21 cellular contexts compared by ENCODE assay signal in the genomic region with DNA sequence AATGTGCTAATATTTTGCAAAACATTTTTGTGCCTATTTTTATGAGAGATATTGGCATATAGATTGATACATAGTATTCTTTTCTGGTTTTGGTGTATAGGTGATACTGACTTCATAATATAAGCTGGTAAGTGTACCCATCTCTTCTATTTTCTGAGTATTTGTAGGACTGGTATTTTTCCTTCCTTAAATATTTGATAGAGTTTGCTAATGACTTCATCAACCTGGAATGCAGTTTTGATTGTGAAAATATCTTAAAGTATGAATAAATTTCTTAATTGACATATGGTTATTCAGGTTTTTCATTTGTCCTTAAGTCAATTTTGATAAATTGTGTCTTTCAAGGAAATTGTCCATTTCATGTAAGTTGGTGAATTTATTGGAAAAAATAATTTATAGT.
"Had no signal": no experiment of that assay in that cellular context is flagged by ENCODE, and none has a peak within 500 bp of the region (broad histone marks: within the 10 kb centered on the region; RNA-seq: fewer than 3 reads in every experiment).

No MANE protein-coding gene starts in this region.

- DNase-seq: activated CD4-positive, alpha-beta T cell treated with anti-CD3 and anti-CD28 coated beads for 4 hours; activated CD8-positive, alpha-beta memory T cell treated with anti-CD3 and anti-CD28 coated beads, Interleukin-2, amount 50 U/mL, for 4 hours; activated CD8-positive, alpha-beta T cell treated with anti-CD3 and anti-CD28 coated beads for 36 hours; activated naive CD4-positive, alpha-beta T cell treated with anti-CD3 and anti-CD28 coated beads, Interleukin-2, amount 50 U/mL, for 16 hours; activated naive CD8-positive, alpha-beta T cell treated with anti-CD3 and anti-CD28 coated beads, Interleukin-2, amount 10 ng/mL, durations not matched to agents 7 days and 5 days; activated T-cell treated with anti-CD3 and anti-CD28 coated beads, Interleukin-2, amount 50 U/mL, for 72 hours; aorta; central memory CD4-positive, alpha-beta T cell; MG63; NCI-H1105; NCI-H1436; NCI-H1694 treated with DMSO at 0.1 percent for 48 hours; NCI-H2029 treated with DMSO at 0.1 percent for 48 hours; NCI-H446; NCI-H524; SJCRH30; SK-N-SH; T-helper 1 cell had no signal

- H3K9me3 ChIP-seq: SJCRH30 had no signal

- H3K27me3 ChIP-seq: breast epithelium, MG63, SJCRH30 had no signal

- H3K4me1 ChIP-seq: breast epithelium had no signal

- H3K27ac ChIP-seq: breast epithelium, KMS-11, SJCRH30 had no signal

- H3K4me3 ChIP-seq: breast epithelium, MG63, SJCRH30 had no signal

- H3K4me2 ChIP-seq: KMS-11, SK-N-SH had no signal

- H3K9ac ChIP-seq: KMS-11, SK-N-SH had no signal

- H3K9me2 ChIP-seq: SK-N-SH had no signal

- H3K36me3 ChIP-seq: breast epithelium, MG63, SJCRH30 had no signal

- ATAC-seq: activated CD4-positive, CD25-positive, alpha-beta regulatory T cell treated with anti-CD3 and anti-CD28 coated beads, Interleukin-2, amount 50 U/mL, for 24 hours; activated CD8-positive, alpha-beta T cell treated with anti-CD3 and anti-CD28 coated beads for 36 hours; activated T-cell treated with anti-CD3 and anti-CD28 coated beads, Interleukin-2, amount 50 U/mL, for 72 hours had no signal
